Comparison of ENCODE assay signal across 20 cellular contexts in genomic region chr5:126982195-126982594, GRCh38. TPM values are rescaled to one million over a fixed set of nuclear protein-coding genes. Genes with fewer than 3 reads are reported as not detected.
DNase-seq lines count a peak whose midpoint lies in the region; ATAC-seq and TF ChIP-seq lines count a peak whose summit lies in the region.
"Had no signal": no experiment of that assay in that cellular context is flagged by ENCODE, and none has a peak within 500 bp of the region (broad histone marks: within the 10 kb centered on the region; RNA-seq: fewer than 3 reads in every experiment).

No MANE protein-coding gene starts in this region.

- no peaks in the 10 kb centered on the region for H3K9me3 Mint-ChIP-seq in stimulated activated naive CD8-positive, alpha-beta T cell treated with anti-CD3 and anti-CD28 coated beads, Interleukin-15, amount 100 ng/mL, for 72 hours
- H3K9me3 Mint-ChIP-seq in memory B cell, result no peaks in the 10 kb centered on the region
- H3K9me3 Mint-ChIP-seq in activated T-cell treated with anti-CD3 and anti-CD28 coated beads, Interleukin-2, amount 50 U/mL, for 72 hours, result no peaks in the 10 kb centered on the region

- H3K27ac ChIP-seq in upper lobe of right lung, result no peak overlapping the region
- H3K27ac ChIP-seq: C4-2B, SK-N-MC had no signal

- no peak for TF ChIP-seq CTCF in upper lobe of right lung (IDR thresholded peaks at IDR 0.05)

- intact Hi-C loops in upper lobe of right lung (cut with DNase I), result no loop called here

- DNase-seq in stimulated activated naive CD8-positive, alpha-beta T cell treated with anti-CD3 and anti-CD28 coated beads, Interleukin-15, amount 100 ng/mL, for 72 hours, result no peak
- no peak for DNase-seq in stimulated activated naive CD8-positive, alpha-beta T cell treated with anti-CD3 and anti-CD28 coated beads, Interleukin-15, Interleukin-2, amounts not matched to agents 100 U/mL and 50 U/mL, for 24 hours
- DNase-seq in SK-N-DZ (ENCODE audit: low spot score) (peak; percentile 21), memory B cell (ENCODE audit: low spot score in 2 of 2) (no peak), upper lobe of right lung (no peak), NOMO-1 treated with dmso at 0.1 percent for 144 hours (lab: John Stamatoyannopoulos, UW; ENCODE audit: unreplicated experiment) (no peak), COLO829 (ENCODE audit: low spot score) (no peak)
- no peak for DNase-seq in activated T-cell treated with anti-CD3 and anti-CD28 coated beads, Interleukin-2, amount 50 U/mL, for 72 hours
- DNase-seq: HCEC 1CT, KBM-7, MV-4-11, NCI-H1105, NCI-H2029, NCI-H2227 treated with DMSO at 0.1 percent for 48 hours, NCI-H526 treated with DMSO at 0.1 percent for 48 hours, RPMI8226, SHP77 had no signal

- no peaks in the 10 kb centered on the region for H3K27me3 Mint-ChIP-seq in stimulated activated naive CD8-positive, alpha-beta T cell treated with anti-CD3 and anti-CD28 coated beads, Interleukin-15, amount 100 ng/mL, for 72 hours
- no peaks in the 10 kb centered on the region for H3K27me3 Mint-ChIP-seq in memory B cell
- no peaks in the 10 kb centered on the region for H3K27me3 Mint-ChIP-seq in activated T-cell treated with anti-CD3 and anti-CD28 coated beads, Interleukin-2, amount 50 U/mL, for 72 hours (ENCODE audit: low read depth)

- H3K9me3 ChIP-seq in upper lobe of right lung, result no peaks in the 10 kb centered on the region

- no peaks in the 10 kb centered on the region for H3K27me3 ChIP-seq in upper lobe of right lung

- peak; percentile 31 for ATAC-seq in stimulated activated naive CD8-positive, alpha-beta T cell treated with anti-CD3 and anti-CD28 coated beads, Interleukin-15, amount 100 ng/mL, for 72 hours
- no peak for ATAC-seq in stimulated activated naive CD8-positive, alpha-beta T cell treated with anti-CD3 and anti-CD28 coated beads, Interleukin-15, Interleukin-2, amounts not matched to agents 100 U/mL and 50 U/mL, for 24 hours
- ATAC-seq in memory B cell (ENCODE audit: low read depth) (no peak), upper lobe of right lung (peak; percentile 25)
- ATAC-seq in activated T-cell treated with anti-CD3 and anti-CD28 coated beads, Interleukin-2, amount 50 U/mL, for 72 hours (replicated peaks in 1 of 2), result no peak
- ATAC-seq: HepG2 had no signal

- H3K4me3 Mint-ChIP-seq in stimulated activated naive CD8-positive, alpha-beta T cell treated with anti-CD3 and anti-CD28 coated beads, Interleukin-15, amount 100 ng/mL, for 72 hours, result no peak overlapping the region
- no peak overlapping the region for H3K4me3 Mint-ChIP-seq in memory B cell
- no peak overlapping the region for H3K4me3 Mint-ChIP-seq in activated T-cell treated with anti-CD3 and anti-CD28 coated beads, Interleukin-2, amount 50 U/mL, for 72 hours

- no peaks in the 10 kb centered on the region for H3K36me3 Mint-ChIP-seq in memory B cell
- no peaks in the 10 kb centered on the region for H3K36me3 Mint-ChIP-seq in activated T-cell treated with anti-CD3 and anti-CD28 coated beads, Interleukin-2, amount 50 U/mL, for 72 hours (ENCODE audit: insufficient read depth in 2 of 2)

- H3K4me1 Mint-ChIP-seq in stimulated activated naive CD8-positive, alpha-beta T cell treated with anti-CD3 and anti-CD28 coated beads, Interleukin-15, amount 100 ng/mL, for 72 hours, result peaks cover 24% of the 10 kb centered on the region
- peaks cover 35% of the 10 kb centered on the region for H3K4me1 Mint-ChIP-seq in memory B cell
- H3K4me1 Mint-ChIP-seq in activated T-cell treated with anti-CD3 and anti-CD28 coated beads, Interleukin-2, amount 50 U/mL, for 72 hours (ENCODE audit: low read depth), result peaks cover 22% of the 10 kb centered on the region

- no peak overlapping the region for H3K27ac Mint-ChIP-seq in stimulated activated naive CD8-positive, alpha-beta T cell treated with anti-CD3 and anti-CD28 coated beads, Interleukin-15, amount 100 ng/mL, for 72 hours
- H3K27ac Mint-ChIP-seq in memory B cell, result peak overlapping the region; percentile 0
- no peak overlapping the region for H3K27ac Mint-ChIP-seq in activated T-cell treated with anti-CD3 and anti-CD28 coated beads, Interleukin-2, amount 50 U/mL, for 72 hours

- H3K4me1 ChIP-seq in upper lobe of right lung, result no peaks in the 10 kb centered on the region

- no peak overlapping the region for H3K4me3 ChIP-seq in upper lobe of right lung
- H3K4me3 ChIP-seq: SK-N-MC had no signal

- no peaks in the 10 kb centered on the region for H3K36me3 ChIP-seq in upper lobe of right lung

RNA-seq across cellular contexts. Expression of gene MARCHF3, which starts 48.2 kb away (rescaled TPM):
- 1.9 and 2.4 TPM in 2 replicates for polyA plus RNA-seq in SK-N-DZ (2014; cell fraction: cytosol; rRNA removed)
- polyA plus RNA-seq in SK-N-DZ (2014; cell fraction: nucleus; rRNA removed), result 1.2 and 4.3 TPM in 2 replicates
- 11.1 TPM for total RNA-seq in upper lobe of right lung
- total RNA-seq in activated T-cell treated with anti-CD3 and anti-CD28 coated beads, Interleukin-2, amount 50 U/mL, for 72 hours, result 10 to 100 TPM in 1 of 2 donors, 1 to 10 TPM in 1; 9.3 to 12.4 TPM

Comparison
In these comparisons a context has a peak if more than half of its experiments do, and no peak if none do; other contexts are left out.
1. ATAC-seq: peak in stimulated activated naive CD8-positive, alpha-beta T cell treated with anti-CD3 and anti-CD28 coated beads, Interleukin-15, amount 100 ng/mL, for 72 hours (single experiment) and upper lobe of right lung (single experiment); none in stimulated activated naive CD8-positive, alpha-beta T cell treated with anti-CD3 and anti-CD28 coated beads, Interleukin-15, Interleukin-2, amounts not matched to agents 100 U/mL and 50 U/mL, for 24 hours (single experiment), memory B cell (single experiment) and activated T-cell treated with anti-CD3 and anti-CD28 coated beads, Interleukin-2, amount 50 U/mL, for 72 hours (0 of 2).